Comparison of ENCODE assay signal across 1 cellular context in the genomic region with DNA sequence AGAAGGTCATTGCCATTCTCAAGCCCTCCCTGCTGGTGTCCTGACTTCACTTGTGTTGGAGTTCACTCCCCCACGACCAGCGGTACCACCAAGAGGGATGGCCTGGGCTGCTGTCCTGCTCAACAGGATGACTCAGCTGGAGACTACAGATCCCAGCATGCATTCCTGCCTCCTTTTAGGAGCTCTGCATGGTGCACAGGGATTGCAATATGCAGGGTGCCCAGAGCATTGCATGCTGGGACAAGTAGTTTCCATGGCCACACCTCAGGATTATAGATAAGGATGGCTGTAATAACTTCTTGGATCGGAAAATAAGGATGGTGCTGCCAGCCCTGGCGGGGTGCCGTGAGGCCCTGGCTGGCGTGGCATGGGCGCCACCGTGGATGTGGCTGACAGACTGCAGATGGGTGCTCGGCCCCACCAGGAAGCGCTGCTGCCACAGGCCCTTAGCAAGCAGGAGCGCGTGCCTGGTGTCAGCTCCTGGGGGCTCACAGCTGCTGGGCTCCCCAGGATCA.
TF ChIP-seq lines count a peak whose summit lies in the region.

No MANE protein-coding gene starts in this region.

TF ChIP-seq in K562, 482 proteins besides CTCF, POLR2A, EP300 and RAD21 (continued from another document and continues in another):
- TF ChIP-seq, protein P1, sequence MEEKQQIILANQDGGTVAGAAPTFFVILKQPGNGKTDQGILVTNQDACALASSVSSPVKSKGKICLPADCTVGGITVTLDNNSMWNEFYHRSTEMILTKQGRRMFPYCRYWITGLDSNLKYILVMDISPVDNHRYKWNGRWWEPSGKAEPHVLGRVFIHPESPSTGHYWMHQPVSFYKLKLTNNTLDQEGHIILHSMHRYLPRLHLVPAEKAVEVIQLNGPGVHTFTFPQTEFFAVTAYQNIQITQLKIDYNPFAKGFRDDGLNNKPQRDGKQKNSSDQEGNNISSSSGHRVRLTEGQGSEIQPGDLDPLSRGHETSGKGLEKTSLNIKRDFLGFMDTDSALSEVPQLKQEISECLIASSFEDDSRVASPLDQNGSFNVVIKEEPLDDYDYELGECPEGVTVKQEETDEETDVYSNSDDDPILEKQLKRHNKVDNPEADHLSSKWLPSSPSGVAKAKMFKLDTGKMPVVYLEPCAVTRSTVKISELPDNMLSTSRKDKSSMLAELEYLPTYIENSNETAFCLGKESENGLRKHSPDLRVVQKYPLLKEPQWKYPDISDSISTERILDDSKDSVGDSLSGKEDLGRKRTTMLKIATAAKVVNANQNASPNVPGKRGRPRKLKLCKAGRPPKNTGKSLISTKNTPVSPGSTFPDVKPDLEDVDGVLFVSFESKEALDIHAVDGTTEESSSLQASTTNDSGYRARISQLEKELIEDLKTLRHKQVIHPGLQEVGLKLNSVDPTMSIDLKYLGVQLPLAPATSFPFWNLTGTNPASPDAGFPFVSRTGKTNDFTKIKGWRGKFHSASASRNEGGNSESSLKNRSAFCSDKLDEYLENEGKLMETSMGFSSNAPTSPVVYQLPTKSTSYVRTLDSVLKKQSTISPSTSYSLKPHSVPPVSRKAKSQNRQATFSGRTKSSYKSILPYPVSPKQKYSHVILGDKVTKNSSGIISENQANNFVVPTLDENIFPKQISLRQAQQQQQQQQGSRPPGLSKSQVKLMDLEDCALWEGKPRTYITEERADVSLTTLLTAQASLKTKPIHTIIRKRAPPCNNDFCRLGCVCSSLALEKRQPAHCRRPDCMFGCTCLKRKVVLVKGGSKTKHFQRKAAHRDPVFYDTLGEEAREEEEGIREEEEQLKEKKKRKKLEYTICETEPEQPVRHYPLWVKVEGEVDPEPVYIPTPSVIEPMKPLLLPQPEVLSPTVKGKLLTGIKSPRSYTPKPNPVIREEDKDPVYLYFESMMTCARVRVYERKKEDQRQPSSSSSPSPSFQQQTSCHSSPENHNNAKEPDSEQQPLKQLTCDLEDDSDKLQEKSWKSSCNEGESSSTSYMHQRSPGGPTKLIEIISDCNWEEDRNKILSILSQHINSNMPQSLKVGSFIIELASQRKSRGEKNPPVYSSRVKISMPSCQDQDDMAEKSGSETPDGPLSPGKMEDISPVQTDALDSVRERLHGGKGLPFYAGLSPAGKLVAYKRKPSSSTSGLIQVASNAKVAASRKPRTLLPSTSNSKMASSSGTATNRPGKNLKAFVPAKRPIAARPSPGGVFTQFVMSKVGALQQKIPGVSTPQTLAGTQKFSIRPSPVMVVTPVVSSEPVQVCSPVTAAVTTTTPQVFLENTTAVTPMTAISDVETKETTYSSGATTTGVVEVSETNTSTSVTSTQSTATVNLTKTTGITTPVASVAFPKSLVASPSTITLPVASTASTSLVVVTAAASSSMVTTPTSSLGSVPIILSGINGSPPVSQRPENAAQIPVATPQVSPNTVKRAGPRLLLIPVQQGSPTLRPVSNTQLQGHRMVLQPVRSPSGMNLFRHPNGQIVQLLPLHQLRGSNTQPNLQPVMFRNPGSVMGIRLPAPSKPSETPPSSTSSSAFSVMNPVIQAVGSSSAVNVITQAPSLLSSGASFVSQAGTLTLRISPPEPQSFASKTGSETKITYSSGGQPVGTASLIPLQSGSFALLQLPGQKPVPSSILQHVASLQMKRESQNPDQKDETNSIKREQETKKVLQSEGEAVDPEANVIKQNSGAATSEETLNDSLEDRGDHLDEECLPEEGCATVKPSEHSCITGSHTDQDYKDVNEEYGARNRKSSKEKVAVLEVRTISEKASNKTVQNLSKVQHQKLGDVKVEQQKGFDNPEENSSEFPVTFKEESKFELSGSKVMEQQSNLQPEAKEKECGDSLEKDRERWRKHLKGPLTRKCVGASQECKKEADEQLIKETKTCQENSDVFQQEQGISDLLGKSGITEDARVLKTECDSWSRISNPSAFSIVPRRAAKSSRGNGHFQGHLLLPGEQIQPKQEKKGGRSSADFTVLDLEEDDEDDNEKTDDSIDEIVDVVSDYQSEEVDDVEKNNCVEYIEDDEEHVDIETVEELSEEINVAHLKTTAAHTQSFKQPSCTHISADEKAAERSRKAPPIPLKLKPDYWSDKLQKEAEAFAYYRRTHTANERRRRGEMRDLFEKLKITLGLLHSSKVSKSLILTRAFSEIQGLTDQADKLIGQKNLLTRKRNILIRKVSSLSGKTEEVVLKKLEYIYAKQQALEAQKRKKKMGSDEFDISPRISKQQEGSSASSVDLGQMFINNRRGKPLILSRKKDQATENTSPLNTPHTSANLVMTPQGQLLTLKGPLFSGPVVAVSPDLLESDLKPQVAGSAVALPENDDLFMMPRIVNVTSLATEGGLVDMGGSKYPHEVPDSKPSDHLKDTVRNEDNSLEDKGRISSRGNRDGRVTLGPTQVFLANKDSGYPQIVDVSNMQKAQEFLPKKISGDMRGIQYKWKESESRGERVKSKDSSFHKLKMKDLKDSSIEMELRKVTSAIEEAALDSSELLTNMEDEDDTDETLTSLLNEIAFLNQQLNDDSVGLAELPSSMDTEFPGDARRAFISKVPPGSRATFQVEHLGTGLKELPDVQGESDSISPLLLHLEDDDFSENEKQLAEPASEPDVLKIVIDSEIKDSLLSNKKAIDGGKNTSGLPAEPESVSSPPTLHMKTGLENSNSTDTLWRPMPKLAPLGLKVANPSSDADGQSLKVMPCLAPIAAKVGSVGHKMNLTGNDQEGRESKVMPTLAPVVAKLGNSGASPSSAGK (IDR thresholded peaks at IDR 0.05), result no peak
- TF ChIP-seq NFE2 (IDR thresholded peaks at IDR 0.05; ENCODE audit: low read depth), result peak; percentile 80
- TF ChIP-seq, protein P2, sequence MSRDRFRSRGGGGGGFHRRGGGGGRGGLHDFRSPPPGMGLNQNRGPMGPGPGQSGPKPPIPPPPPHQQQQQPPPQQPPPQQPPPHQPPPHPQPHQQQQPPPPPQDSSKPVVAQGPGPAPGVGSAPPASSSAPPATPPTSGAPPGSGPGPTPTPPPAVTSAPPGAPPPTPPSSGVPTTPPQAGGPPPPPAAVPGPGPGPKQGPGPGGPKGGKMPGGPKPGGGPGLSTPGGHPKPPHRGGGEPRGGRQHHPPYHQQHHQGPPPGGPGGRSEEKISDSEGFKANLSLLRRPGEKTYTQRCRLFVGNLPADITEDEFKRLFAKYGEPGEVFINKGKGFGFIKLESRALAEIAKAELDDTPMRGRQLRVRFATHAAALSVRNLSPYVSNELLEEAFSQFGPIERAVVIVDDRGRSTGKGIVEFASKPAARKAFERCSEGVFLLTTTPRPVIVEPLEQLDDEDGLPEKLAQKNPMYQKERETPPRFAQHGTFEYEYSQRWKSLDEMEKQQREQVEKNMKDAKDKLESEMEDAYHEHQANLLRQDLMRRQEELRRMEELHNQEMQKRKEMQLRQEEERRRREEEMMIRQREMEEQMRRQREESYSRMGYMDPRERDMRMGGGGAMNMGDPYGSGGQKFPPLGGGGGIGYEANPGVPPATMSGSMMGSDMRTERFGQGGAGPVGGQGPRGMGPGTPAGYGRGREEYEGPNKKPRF (IDR thresholded peaks at IDR 0.05; ENCODE audit: low read depth, low read length), result no peak
- no peak for TF ChIP-seq ZNF79 (CRISPR knock-in tag; IDR thresholded peaks at IDR 0.05; ENCODE audit: low read depth)
- TF ChIP-seq, protein P3, sequence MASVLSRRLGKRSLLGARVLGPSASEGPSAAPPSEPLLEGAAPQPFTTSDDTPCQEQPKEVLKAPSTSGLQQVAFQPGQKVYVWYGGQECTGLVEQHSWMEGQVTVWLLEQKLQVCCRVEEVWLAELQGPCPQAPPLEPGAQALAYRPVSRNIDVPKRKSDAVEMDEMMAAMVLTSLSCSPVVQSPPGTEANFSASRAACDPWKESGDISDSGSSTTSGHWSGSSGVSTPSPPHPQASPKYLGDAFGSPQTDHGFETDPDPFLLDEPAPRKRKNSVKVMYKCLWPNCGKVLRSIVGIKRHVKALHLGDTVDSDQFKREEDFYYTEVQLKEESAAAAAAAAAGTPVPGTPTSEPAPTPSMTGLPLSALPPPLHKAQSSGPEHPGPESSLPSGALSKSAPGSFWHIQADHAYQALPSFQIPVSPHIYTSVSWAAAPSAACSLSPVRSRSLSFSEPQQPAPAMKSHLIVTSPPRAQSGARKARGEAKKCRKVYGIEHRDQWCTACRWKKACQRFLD (CRISPR knock-in tag; IDR thresholded peaks at IDR 0.05), result peak; percentile 40; the same call in 1 of the 2 replicates
- peak; percentile 38 to 56; a peak in 3 of 4 replicates for TF ChIP-seq NRF1 (conservative IDR thresholded peaks at IDR 0.05 in 1 of 2, IDR thresholded peaks at IDR 0.05 in 1 of 2)
- no peak for TF ChIP-seq NFRKB (IDR thresholded peaks at IDR 0.05; ENCODE audit: low read depth)
- TF ChIP-seq ZBED1 (IDR thresholded peaks at IDR 0.05), result no peak
- TF ChIP-seq GATAD2A (IDR thresholded peaks at IDR 0.05), result no peak
- TF ChIP-seq ZNF561 (CRISPR knock-in tag; conservative IDR thresholded peaks at IDR 0.05), result no peak
- no peak for TF ChIP-seq NCOA6 (IDR thresholded peaks at IDR 0.05)
- no peak for TF ChIP-seq ZC3H11A (IDR thresholded peaks at IDR 0.05; ENCODE audit: low read depth, low read length)
- TF ChIP-seq MAFG (tag; conservative IDR thresholded peaks at IDR 0.05), result peak; percentile 33; the same call in 1 of the 2 replicates
- TF ChIP-seq CBX8 (IDR thresholded peaks at IDR 0.05; ENCODE audit: borderline replicate concordance, extremely low read depth, low read depth, low read length, poor library complexity, severe bottlenecking), result no peak
- TF ChIP-seq CREB1 (IDR thresholded peaks at IDR 0.05), result 0 out of 2 replicates have a peak, but pooled peaks have one; percentile 43
- no peak; the same call in 1 of the 2 replicates for TF ChIP-seq CREB1 (CRISPR knock-in tag; IDR thresholded peaks at IDR 0.05)
- TF ChIP-seq, protein P4, sequence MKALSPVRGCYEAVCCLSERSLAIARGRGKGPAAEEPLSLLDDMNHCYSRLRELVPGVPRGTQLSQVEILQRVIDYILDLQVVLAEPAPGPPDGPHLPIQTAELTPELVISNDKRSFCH (CRISPR knock-in tag; IDR thresholded peaks at IDR 0.05), result no peak
- TF ChIP-seq, protein P4 (tag; IDR thresholded peaks at IDR 0.05), result no peak
- TF ChIP-seq, protein P5, sequence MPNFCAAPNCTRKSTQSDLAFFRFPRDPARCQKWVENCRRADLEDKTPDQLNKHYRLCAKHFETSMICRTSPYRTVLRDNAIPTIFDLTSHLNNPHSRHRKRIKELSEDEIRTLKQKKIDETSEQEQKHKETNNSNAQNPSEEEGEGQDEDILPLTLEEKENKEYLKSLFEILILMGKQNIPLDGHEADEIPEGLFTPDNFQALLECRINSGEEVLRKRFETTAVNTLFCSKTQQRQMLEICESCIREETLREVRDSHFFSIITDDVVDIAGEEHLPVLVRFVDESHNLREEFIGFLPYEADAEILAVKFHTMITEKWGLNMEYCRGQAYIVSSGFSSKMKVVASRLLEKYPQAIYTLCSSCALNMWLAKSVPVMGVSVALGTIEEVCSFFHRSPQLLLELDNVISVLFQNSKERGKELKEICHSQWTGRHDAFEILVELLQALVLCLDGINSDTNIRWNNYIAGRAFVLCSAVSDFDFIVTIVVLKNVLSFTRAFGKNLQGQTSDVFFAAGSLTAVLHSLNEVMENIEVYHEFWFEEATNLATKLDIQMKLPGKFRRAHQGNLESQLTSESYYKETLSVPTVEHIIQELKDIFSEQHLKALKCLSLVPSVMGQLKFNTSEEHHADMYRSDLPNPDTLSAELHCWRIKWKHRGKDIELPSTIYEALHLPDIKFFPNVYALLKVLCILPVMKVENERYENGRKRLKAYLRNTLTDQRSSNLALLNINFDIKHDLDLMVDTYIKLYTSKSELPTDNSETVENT (CRISPR knock-in tag; IDR thresholded peaks at IDR 0.05), result 0 out of 2 replicates have a peak, but pooled peaks have one; percentile 34
- TF ChIP-seq, protein P6, sequence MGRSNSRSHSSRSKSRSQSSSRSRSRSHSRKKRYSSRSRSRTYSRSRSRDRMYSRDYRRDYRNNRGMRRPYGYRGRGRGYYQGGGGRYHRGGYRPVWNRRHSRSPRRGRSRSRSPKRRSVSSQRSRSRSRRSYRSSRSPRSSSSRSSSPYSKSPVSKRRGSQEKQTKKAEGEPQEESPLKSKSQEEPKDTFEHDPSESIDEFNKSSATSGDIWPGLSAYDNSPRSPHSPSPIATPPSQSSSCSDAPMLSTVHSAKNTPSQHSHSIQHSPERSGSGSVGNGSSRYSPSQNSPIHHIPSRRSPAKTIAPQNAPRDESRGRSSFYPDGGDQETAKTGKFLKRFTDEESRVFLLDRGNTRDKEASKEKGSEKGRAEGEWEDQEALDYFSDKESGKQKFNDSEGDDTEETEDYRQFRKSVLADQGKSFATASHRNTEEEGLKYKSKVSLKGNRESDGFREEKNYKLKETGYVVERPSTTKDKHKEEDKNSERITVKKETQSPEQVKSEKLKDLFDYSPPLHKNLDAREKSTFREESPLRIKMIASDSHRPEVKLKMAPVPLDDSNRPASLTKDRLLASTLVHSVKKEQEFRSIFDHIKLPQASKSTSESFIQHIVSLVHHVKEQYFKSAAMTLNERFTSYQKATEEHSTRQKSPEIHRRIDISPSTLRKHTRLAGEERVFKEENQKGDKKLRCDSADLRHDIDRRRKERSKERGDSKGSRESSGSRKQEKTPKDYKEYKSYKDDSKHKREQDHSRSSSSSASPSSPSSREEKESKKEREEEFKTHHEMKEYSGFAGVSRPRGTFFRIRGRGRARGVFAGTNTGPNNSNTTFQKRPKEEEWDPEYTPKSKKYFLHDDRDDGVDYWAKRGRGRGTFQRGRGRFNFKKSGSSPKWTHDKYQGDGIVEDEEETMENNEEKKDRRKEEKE (IDR thresholded peaks at IDR 0.05; ENCODE audit: borderline replicate concordance in 1 of 2, control insufficient read depth in 1 of 2, low read depth in 2 of 2, low read length in 1 of 2), result no peak
- peak; percentile 49; the same call in 1 of the 2 replicates for TF ChIP-seq CTBP1 (IDR thresholded peaks at IDR 0.05; ENCODE audit: borderline replicate concordance)
- TF ChIP-seq HDAC2 (IDR thresholded peaks at IDR 0.05), result no peak
- peak in 1 of 3 experiments; percentile 38 for TF ChIP-seq YY1 (IDR thresholded peaks at IDR 0.05; ENCODE audit: borderline replicate concordance in 1 of 3, control insufficient read depth in 1 of 3, extremely low read depth in 1 of 3, insufficient read depth in 3 of 3, insufficient read length in 1 of 3, insufficient replicate concordance in 2 of 3, low read depth in 1 of 3, low read length in 2 of 3)
- TF ChIP-seq NBN (IDR thresholded peaks at IDR 0.05; ENCODE audit: low read depth), result no peak
- TF ChIP-seq CEBPG (CRISPR knock-in tag; IDR thresholded peaks at IDR 0.05), result peak; percentile 87
- TF ChIP-seq CEBPG (tag; conservative IDR thresholded peaks at IDR 0.05 in 1 of 2, IDR thresholded peaks at IDR 0.05 in 1 of 2), result no peak; a peak in 1 of 4 replicates
- TF ChIP-seq MAFK (IDR thresholded peaks at IDR 0.05; ENCODE audit: low read length), result 0 out of 2 replicates have a peak, but pooled peaks have one; percentile 34
- peak; percentile 83 for TF ChIP-seq CREM (IDR thresholded peaks at IDR 0.05; ENCODE audit: low read depth)
- peak; percentile 85 for TF ChIP-seq FOSL1 (tag; conservative IDR thresholded peaks at IDR 0.05)
- TF ChIP-seq ZBTB17 (CRISPR knock-in tag; IDR thresholded peaks at IDR 0.05), result no peak
- TF ChIP-seq ZNF316 (IDR thresholded peaks at IDR 0.05), result peak; percentile 34; the same call in 1 of the 2 replicates
- TF ChIP-seq HMG20B (CRISPR knock-in tag; IDR thresholded peaks at IDR 0.05), result no peak
